ENCODE assay signal across 11 cellular contexts in genomic region chr2:186639939-186640338, GRCh38. TPM values are rescaled to one million over a fixed set of nuclear protein-coding genes. Genes with fewer than 3 reads are reported as not detected.
DNase-seq lines count a peak whose midpoint lies in the region; ATAC-seq lines count a peak whose summit lies in the region.
"Had no signal": no experiment of that assay in that cellular context is flagged by ENCODE, and none has a peak within 500 bp of the region (broad histone marks: within the 10 kb centered on the region; RNA-seq: fewer than 3 reads in every experiment).

No MANE protein-coding gene starts in this region.

- peak; percentile 33 for DNase-seq in activated CD4-positive, alpha-beta memory T cell treated with anti-CD3 and anti-CD28 coated beads for 36 hours
- no peak for DNase-seq in RPMI8226
- no peak for DNase-seq in COR-L47 (lab: John Stamatoyannopoulos, UW)
- no peak for DNase-seq in HuH-7 (ENCODE audit: low spot score)
- no peak for DNase-seq in COLO668 (lab: John Stamatoyannopoulos, UW; ENCODE audit: unreplicated experiment)
- DNase-seq: GM23248, kidney had no signal

- H3K27ac Mint-ChIP-seq in activated CD4-positive, alpha-beta memory T cell treated with anti-CD3 and anti-CD28 coated beads for 36 hours = peak overlapping the region; percentile 26
- H3K27ac Mint-ChIP-seq: brain had no signal

- intact Hi-C loops in activated CD4-positive, alpha-beta memory T cell treated with anti-CD3 and anti-CD28 coated beads for 36 hours (cut with micrococcal nuclease) = loop anchor here (1.0 to 5.0 kb wide), 2 partner anchors 158 to 947 kb away; no protein-coding TSS in a partner anchor

- CTCF ChIA-PET in activated CD4-positive, alpha-beta memory T cell treated with anti-CD3 and anti-CD28 coated beads for 36 hours (lab: Charles Lee) = interaction anchor here (1.4 to 6.4 kb wide), 3 partner anchors 31 to 137 kb away, joined by 3 to 95 read pairs (median 12); partner anchors contain the start of gene ITGAV

- peaks cover 14% of the 10 kb centered on the region for H3K36me3 Mint-ChIP-seq in activated CD4-positive, alpha-beta memory T cell treated with anti-CD3 and anti-CD28 coated beads for 36 hours

- H3K4me3 Mint-ChIP-seq in activated CD4-positive, alpha-beta memory T cell treated with anti-CD3 and anti-CD28 coated beads for 36 hours = no peak overlapping the region
- H3K4me3 Mint-ChIP-seq: brain had no signal

- POLR2A ChIA-PET in activated CD4-positive, alpha-beta memory T cell treated with anti-CD3 and anti-CD28 coated beads for 36 hours (lab: Charles Lee) = interaction anchor here (0.6 to 2.6 kb wide), 3 partner anchors 50 to 154 kb away, joined by 6 to 12 read pairs (median 9); partner anchors contain the start of genes ITGAV and ZC3H15

- peaks cover 21% of the 10 kb centered on the region for H3K4me1 Mint-ChIP-seq in activated CD4-positive, alpha-beta memory T cell treated with anti-CD3 and anti-CD28 coated beads for 36 hours (ENCODE audit: low read depth)
- H3K4me1 Mint-ChIP-seq: brain had no signal

- ATAC-seq in GM18511 (IDR thresholded peaks at IDR 0.05; ENCODE audit: unreplicated experiment) (peak; percentile 66), GM19455 (IDR thresholded peaks at IDR 0.05; ENCODE audit: unreplicated experiment) (peak; percentile 74), HG02938 (IDR thresholded peaks at IDR 0.05; ENCODE audit: unreplicated experiment) (peak; percentile 68)

- no peaks in the 10 kb centered on the region for H3K27me3 Mint-ChIP-seq in activated CD4-positive, alpha-beta memory T cell treated with anti-CD3 and anti-CD28 coated beads for 36 hours
- H3K27me3 Mint-ChIP-seq: brain had no signal

- no peaks in the 10 kb centered on the region for H3K9me3 Mint-ChIP-seq in activated CD4-positive, alpha-beta memory T cell treated with anti-CD3 and anti-CD28 coated beads for 36 hours
- H3K9me3 Mint-ChIP-seq: brain had no signal

RNA-seq across cellular contexts. Expression of gene ITGAV, which starts 50.1 kb away (rescaled TPM):
- 1 to 10 TPM; 8.9 to 9.9 TPM for total RNA-seq in activated CD4-positive, alpha-beta memory T cell treated with anti-CD3 and anti-CD28 coated beads for 36 hours

RNA-seq across cellular contexts. Expression of gene FAM171B, which starts 53.9 kb away (rescaled TPM):
- under 1 TPM; 0.48 to 0.68 TPM for total RNA-seq in activated CD4-positive, alpha-beta memory T cell treated with anti-CD3 and anti-CD28 coated beads for 36 hours
